ENCODE assay signal across 14 cellular contexts in the genomic region with DNA sequence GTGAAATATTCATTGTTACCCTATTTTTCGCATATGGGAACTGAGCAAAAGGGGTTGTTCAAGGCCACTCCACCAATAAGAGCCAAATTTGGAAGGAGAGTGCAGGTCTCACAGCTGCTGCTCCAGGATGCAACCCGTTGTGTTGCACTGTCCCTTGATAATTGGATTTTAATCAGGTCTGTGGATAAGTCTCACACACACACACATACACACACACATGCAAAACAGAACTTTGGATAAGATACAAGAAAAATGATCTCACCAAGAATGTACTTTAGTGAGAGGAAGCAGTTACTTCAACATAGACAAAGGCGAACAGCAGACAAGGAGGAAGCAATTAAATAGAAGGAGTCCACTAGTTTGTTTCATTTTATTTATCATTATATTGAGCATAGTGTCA.
DNase-seq lines count a peak whose midpoint lies in the region; ATAC-seq lines count a peak whose summit lies in the region.
"Had no signal": no experiment of that assay in that cellular context is flagged by ENCODE, and none has a peak within 500 bp of the region (broad histone marks: within the 10 kb centered on the region; RNA-seq: fewer than 3 reads in every experiment).

No MANE protein-coding gene starts in this region.

- DNase-seq in germinal center (ENCODE audit: low spot score) = no peak
- no peak for DNase-seq in globus pallidus (ENCODE audit: low spot score)
- DNase-seq in stimulated activated CD4-positive, alpha-beta T cell treated with anti-CD3 and anti-CD28 coated beads, Interleukin-12 subunit alpha, Interleukin-12 subunit beta, amount 100 ng/mL, for 4 hours = no peak
- DNase-seq in NCI-H2171 treated with DMSO at 0.1 percent for 48 hours (lab: John Stamatoyannopoulos, UW) = no peak
- DNase-seq: amygdala, GOT3, NCI-H1436 treated with DMSO at 0.1 percent for 48 hours, SIG-M5, uterus had no signal

- ATAC-seq in GM18498 (IDR thresholded peaks at IDR 0.05; ENCODE audit: unreplicated experiment) (peak; percentile 45), GM19397 (IDR thresholded peaks at IDR 0.05; ENCODE audit: unreplicated experiment) (peak; percentile 34), HG02763 (IDR thresholded peaks at IDR 0.05; ENCODE audit: unreplicated experiment) (peak; percentile 33), HG03460 (IDR thresholded peaks at IDR 0.05; ENCODE audit: unreplicated experiment) (peak; percentile 15)
- ATAC-seq: gastroesophageal sphincter had no signal
